6 cellular contexts compared by ENCODE assay signal in the genomic region with DNA sequence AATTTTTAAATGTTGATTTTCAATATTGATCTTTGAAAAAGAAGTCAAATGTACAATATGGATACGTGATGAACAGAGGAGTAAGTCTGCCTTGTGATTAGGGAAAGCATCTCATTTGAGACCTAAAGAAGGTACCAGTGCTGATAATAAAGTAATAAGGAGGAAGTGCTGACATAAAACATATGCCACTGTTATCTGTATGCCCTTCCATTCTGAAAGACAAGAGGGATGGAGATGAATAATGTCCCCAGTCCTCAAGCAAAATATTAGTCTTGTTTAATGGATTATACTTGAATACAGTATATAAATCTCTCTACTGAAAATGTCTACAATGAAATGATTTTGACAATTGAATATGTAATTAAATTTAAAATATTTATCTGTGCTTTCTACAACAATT. TPM values are rescaled to one million over a fixed set of nuclear protein-coding genes. Genes with fewer than 3 reads are reported as not detected.
"Had no signal": no experiment of that assay in that cellular context is flagged by ENCODE, and none has a peak within 500 bp of the region (broad histone marks: within the 10 kb centered on the region; RNA-seq: fewer than 3 reads in every experiment).

No MANE protein-coding gene starts in this region.

- DNase-seq: H9, HCEC 1CT, KBM-7 had no signal

- H3K9me3 Mint-ChIP-seq: GM23338, H9, IgD-negative memory B cell had no signal

- H3K27ac Mint-ChIP-seq: GM23338, H9, IgD-negative memory B cell had no signal

- H3K27me3 Mint-ChIP-seq: IgD-negative memory B cell had no signal

- ATAC-seq: HepG2 had no signal

- H3K4me3 Mint-ChIP-seq: GM23338, H9, IgD-negative memory B cell had no signal

- H3K36me3 Mint-ChIP-seq: IgD-negative memory B cell had no signal

RNA-seq across cellular contexts. Expression of gene CCSER1, which starts 58.2 kb away (rescaled TPM):
- total RNA-seq: HepG2 had no signal
- polyA plus RNA-seq: HepG2 had no signal
